Comparison of ENCODE assay signal across 20 cellular contexts in the genomic region with DNA sequence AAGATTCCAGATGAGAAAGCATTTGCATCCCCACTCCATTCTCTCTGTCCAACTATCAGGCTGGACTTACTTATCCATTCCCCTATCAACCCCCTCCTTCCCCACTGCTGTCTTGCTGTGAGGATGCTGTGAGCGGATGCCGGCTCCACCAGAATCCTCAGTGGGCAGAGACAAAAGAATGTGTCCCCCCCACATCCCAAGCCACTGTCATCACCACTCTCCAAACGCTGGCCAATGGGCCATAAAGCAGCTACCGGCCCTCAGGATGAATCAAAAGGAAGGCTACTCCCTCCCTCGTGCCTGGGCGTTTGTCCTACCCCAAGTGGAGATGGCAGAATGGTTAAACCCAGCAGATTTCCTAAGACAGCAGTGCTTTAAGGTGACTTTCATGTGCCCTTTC.
"Had no signal": no experiment of that assay in that cellular context is flagged by ENCODE, and none has a peak within 500 bp of the region (broad histone marks: within the 10 kb centered on the region; RNA-seq: fewer than 3 reads in every experiment).

No MANE protein-coding gene starts in this region.

- DNase-seq: activated CD4-positive, alpha-beta T cell treated with anti-CD3 and anti-CD28 coated beads, Interleukin-2, amount 10 ng/mL, durations not matched to agents 24 days and 14 days; activated CD4-positive, CD25-positive, alpha-beta regulatory T cell; activated CD8-positive, alpha-beta T cell treated with anti-CD3 and anti-CD28 coated beads for 36 hours; activated naive CD4-positive, alpha-beta T cell treated with anti-CD3 and anti-CD28 coated beads for 36 hours; activated T-cell treated with anti-CD3 and anti-CD28 coated beads, Interleukin-2, amount 50 U/mL, for 24 hours; cerebellar nuclear complex; cortex of kidney; gastrocnemius medialis; heart left ventricle; immature natural killer cell; mesendoderm; naive thymus-derived CD4-positive, alpha-beta T cell; pancreas; stimulated activated CD4-positive, alpha-beta T cell treated with anti-CD3 and anti-CD28 coated beads, Interleukin-4, amount 100 ng/mL, for 24 hours; stomach; T-helper 2 cell; testis; upper lobe of left lung had no signal

- H3K9me3 ChIP-seq: ascending aorta, gastrocnemius medialis, heart left ventricle, pancreas, stomach, testis, upper lobe of left lung had no signal

- H3K4me3 ChIP-seq: ascending aorta, gastrocnemius medialis, heart left ventricle, pancreas, stomach, testis, upper lobe of left lung had no signal

- FAIRE-seq: bronchial epithelial cell, pancreas had no signal

- H3K27me3 ChIP-seq: ascending aorta, gastrocnemius medialis, pancreas, stomach, testis, upper lobe of left lung had no signal

- H3K4me1 ChIP-seq: ascending aorta, heart left ventricle, pancreas, stomach, testis had no signal

- H3K27ac ChIP-seq: ascending aorta, gastrocnemius medialis, heart left ventricle, pancreas, stomach, testis, upper lobe of left lung had no signal

- H3K36me3 ChIP-seq: ascending aorta, gastrocnemius medialis, heart left ventricle, pancreas, stomach, upper lobe of left lung had no signal
